ENCODE assay signal across 10 cellular contexts in the genomic region with DNA sequence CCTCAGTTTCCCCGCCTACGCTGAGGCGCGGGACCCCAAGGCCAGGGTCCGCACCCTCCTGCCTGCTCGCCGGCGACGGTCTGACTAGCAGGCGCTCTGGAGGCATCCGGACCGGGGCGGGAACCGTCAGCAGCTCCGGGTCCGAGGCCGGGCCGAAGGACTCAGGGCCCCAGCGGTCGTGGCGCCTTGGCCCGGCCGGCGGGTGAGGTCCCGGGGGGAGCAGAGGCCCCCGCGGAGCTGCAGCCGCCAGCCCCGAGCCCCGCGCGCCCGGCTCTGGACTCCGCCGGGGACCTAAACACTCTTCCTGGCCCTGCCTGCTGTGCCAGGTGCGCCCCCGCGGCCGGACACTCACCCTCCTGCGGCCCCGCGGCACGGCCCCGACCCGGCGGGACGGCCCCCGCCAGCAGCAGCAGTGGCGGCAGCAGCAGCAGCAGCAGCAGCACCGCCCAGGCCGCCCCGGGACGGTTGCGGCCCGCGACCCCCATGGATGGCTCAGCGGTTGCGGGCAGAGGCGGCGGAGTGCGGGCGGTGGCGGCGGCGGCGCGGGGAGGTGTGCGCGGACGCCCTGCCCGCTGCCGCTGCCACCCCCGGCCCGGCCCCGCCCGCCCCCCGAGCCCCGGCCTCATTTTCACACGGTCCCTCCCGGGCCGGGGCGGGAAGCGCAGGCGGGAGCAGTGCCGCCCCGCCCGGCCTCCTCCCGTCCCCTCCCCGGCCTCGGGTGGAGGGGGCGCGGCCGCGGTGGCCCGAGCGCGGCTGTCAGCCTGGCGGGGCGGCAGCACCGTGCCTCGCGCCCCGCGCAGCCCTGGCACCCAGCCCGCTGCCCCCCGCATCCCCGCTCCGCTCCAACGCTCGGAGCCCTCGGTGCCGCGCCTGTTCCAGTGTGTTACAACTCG. TPM values are rescaled to one million over a fixed set of nuclear protein-coding genes. Genes with fewer than 3 reads are reported as not detected.
DNase-seq lines count a peak whose midpoint lies in the region; ATAC-seq and TF ChIP-seq lines count a peak whose summit lies in the region.
"Had no signal": no experiment of that assay in that cellular context is flagged by ENCODE, and none has a peak within 500 bp of the region (broad histone marks: within the 10 kb centered on the region; RNA-seq: fewer than 3 reads in every experiment).

A gene (minus strand): TSS at position 556 of the 893 bp plus-strand sequence. CDS start 71 bp downstream, at position 485.

- intact Hi-C loops in MCF 10A (cut with micrococcal nuclease) (no loop called here), left lung (cut with DNase I) (no loop called here)

- H3K4me1 ChIP-seq in left lung, result peaks cover 3 to 13% of the 10 kb centered on the region in 2 donors
- no peaks in the 10 kb centered on the region for H3K4me1 ChIP-seq in thymus (ENCODE audit: control insufficient read depth, insufficient read depth, low read length)

- CTCF ChIA-PET in MCF 10A (lab: Yijun Ruan, JAX), result interaction anchor here (0.7 kb wide), 1 partner anchor 39 kb away, joined by 3 read pairs; no protein-coding TSS in a partner anchor

- TF ChIP-seq CTCF in MCF 10A (IDR thresholded peaks at IDR 0.05; ENCODE audit: unreplicated experiment) (no peak), left lung (IDR thresholded peaks at IDR 0.05) (no peak)

- H3K9me3 ChIP-seq in left lung (no peaks in the 10 kb centered on the region), thymus (ENCODE audit: control insufficient read depth) (no peaks in the 10 kb centered on the region)

- peaks cover 3% of the 10 kb centered on the region for H3K36me3 Mint-ChIP-seq in T-helper 2 cell treated with Interferon-gamma antibody and Interleukin-4, amounts not matched to agents 5 μg/mL and 100 μg/mL, for 36 hours (ENCODE audit: low read depth)
- no peaks in the 10 kb centered on the region for H3K36me3 Mint-ChIP-seq in MCF 10A (ENCODE audit: insufficient read depth, unreplicated experiment)
- H3K36me3 Mint-ChIP-seq: CD4-positive, CD25-positive, alpha-beta regulatory T cell had no signal

- peaks cover 0 to 54% of the 10 kb centered on the region in 2 donors for H3K27me3 ChIP-seq in left lung
- H3K27me3 ChIP-seq in thymus (ENCODE audit: control insufficient read depth, insufficient read depth), result peaks cover 35% of the 10 kb centered on the region

- H3K27ac ChIP-seq in left lung (no peak within 1 kb of the TSS), thymus (ENCODE audit: low read depth) (no peak within 1 kb of the TSS)

- H3K9me3 Mint-ChIP-seq in T-helper 2 cell treated with Interferon-gamma antibody and Interleukin-4, amounts not matched to agents 5 μg/mL and 100 μg/mL, for 36 hours, result no peaks in the 10 kb centered on the region
- no peaks in the 10 kb centered on the region for H3K9me3 Mint-ChIP-seq in MCF 10A (ENCODE audit: unreplicated experiment)

- no TSS peak for BruUV-seq in MCF 10A (replicated peaks; lab: Mats Ljungman, UMichigan)

- H3K4me1 Mint-ChIP-seq in T-helper 2 cell treated with Interferon-gamma antibody and Interleukin-4, amounts not matched to agents 5 μg/mL and 100 μg/mL, for 36 hours (ENCODE audit: low read depth), result no peaks in the 10 kb centered on the region
- H3K4me1 Mint-ChIP-seq in MCF 10A (ENCODE audit: insufficient read depth, unreplicated experiment), result no peaks in the 10 kb centered on the region

- H3K4me3 ChIP-seq in left lung, result peak within 1 kb of the TSS; percentile 37
- peak within 1 kb of the TSS; percentile 38 for H3K4me3 ChIP-seq in thymus (ENCODE audit: low read length)

- H3K36me3 ChIP-seq in left lung, result no peaks in the 10 kb centered on the region
- H3K36me3 ChIP-seq in thymus (ENCODE audit: control insufficient read depth, insufficient read depth), result no peaks in the 10 kb centered on the region

- POLR2A ChIA-PET in MCF 10A (lab: Yijun Ruan, JAX), result no interaction called here

- H3K4me3 Mint-ChIP-seq in T-helper 2 cell treated with Interferon-gamma antibody and Interleukin-4, amounts not matched to agents 5 μg/mL and 100 μg/mL, for 36 hours, result peak within 1 kb of the TSS; percentile 56
- peak within 1 kb of the TSS; percentile 14 for H3K4me3 Mint-ChIP-seq in MCF 10A (ENCODE audit: unreplicated experiment)

- H3K27me3 Mint-ChIP-seq in T-helper 2 cell treated with Interferon-gamma antibody and Interleukin-4, amounts not matched to agents 5 μg/mL and 100 μg/mL, for 36 hours (ENCODE audit: low read depth), result peaks cover 69% of the 10 kb centered on the region
- peaks cover 15% of the 10 kb centered on the region for H3K27me3 Mint-ChIP-seq in MCF 10A (ENCODE audit: insufficient read depth, unreplicated experiment)

- H3K27ac Mint-ChIP-seq in T-helper 2 cell treated with Interferon-gamma antibody and Interleukin-4, amounts not matched to agents 5 μg/mL and 100 μg/mL, for 36 hours, result no peak within 1 kb of the TSS
- no peak within 1 kb of the TSS for H3K27ac Mint-ChIP-seq in MCF 10A (ENCODE audit: low read depth, unreplicated experiment)
- H3K27ac Mint-ChIP-seq: CD4-positive, CD25-positive, alpha-beta regulatory T cell had no signal

- 2% methylated on average over 114 of the region's 114 CpGs for WGBS in thymus

- DNase-seq in T-helper 2 cell treated with Interferon-gamma antibody and Interleukin-4, amounts not matched to agents 5 μg/mL and 100 μg/mL, for 36 hours (ENCODE audit: low spot score), result no peak
- DNase-seq in T-helper 2 cell (no peak), MCF 10A (ENCODE audit: unreplicated experiment) (no peak), left lung (peak in 1 of 2 donors; percentile 78), NCI-H510A treated with DMSO at 0.1 percent for 48 hours (lab: John Stamatoyannopoulos, UW) (no peak)
- DNase-seq: CD4-positive, CD25-positive, alpha-beta regulatory T cell had no signal

- ATAC-seq in left lung (peak; percentile 64), GM18520 (IDR thresholded peaks at IDR 0.05; ENCODE audit: unreplicated experiment) (no peak), HG03521 (IDR thresholded peaks at IDR 0.05; ENCODE audit: unreplicated experiment) (no peak)

RNA-seq across cellular contexts. Expression of the gene that starts here (rescaled TPM):
- total RNA-seq in MCF 10A (2022) (0.29 and 0.93 TPM in 2 replicates), left lung (1 to 10 TPM; 2.7 to 3.9 TPM)
- 2.5 TPM for polyA plus RNA-seq in thymus
- total RNA-seq: CD4-positive, CD25-positive, alpha-beta regulatory T cell; mononuclear cell had no signal
- polyA plus RNA-seq: CD4-positive, CD25-positive, alpha-beta regulatory T cell had no signal
